12 cellular contexts compared by ENCODE assay signal in the genomic region with DNA sequence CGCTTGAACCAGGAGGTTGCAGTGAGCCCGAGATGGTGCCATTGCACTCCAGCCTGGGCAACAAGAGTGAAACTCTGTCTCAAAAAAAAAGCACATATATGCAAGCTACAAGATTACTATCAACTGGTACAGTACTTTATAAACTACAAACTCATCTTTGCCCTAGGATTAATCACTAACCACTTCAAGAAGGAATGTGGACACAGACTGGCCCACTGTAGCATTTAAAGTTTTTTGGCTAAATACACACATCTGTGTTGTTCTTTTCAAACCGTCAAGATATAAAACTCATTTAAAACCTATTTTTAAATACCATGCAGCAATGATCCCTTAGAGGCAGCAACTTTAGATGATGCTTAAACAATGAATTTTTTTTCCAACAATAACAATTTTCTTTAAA.
"Had no signal": no experiment of that assay in that cellular context is flagged by ENCODE, and none has a peak within 500 bp of the region (broad histone marks: within the 10 kb centered on the region; RNA-seq: fewer than 3 reads in every experiment).

No MANE protein-coding gene starts in this region.

- H3K4me1 Mint-ChIP-seq: activated B cell treated with CpG ODN at 0.5 μM for 24 hours, neural crest cell had no signal

- H3K27ac ChIP-seq: gastroesophageal sphincter, psoas muscle, right lobe of liver had no signal

- H3K4me3 ChIP-seq: gastroesophageal sphincter, lung, psoas muscle, right lobe of liver had no signal

- H3K4me1 ChIP-seq: gastroesophageal sphincter, psoas muscle, right lobe of liver had no signal

- H3K27ac Mint-ChIP-seq: activated B cell treated with CpG ODN at 0.5 μM for 24 hours; activated CD4-positive, alpha-beta T cell treated with anti-CD3 and anti-CD28 coated beads, Interleukin-2, amount 10 ng/mL, durations not matched to agents 24 days and 14 days; activated naive CD8-positive, alpha-beta T cell treated with anti-CD3 and anti-CD28 coated beads for 36 hours; stimulated activated naive CD8-positive, alpha-beta T cell treated with anti-CD3 and anti-CD28 coated beads, Interleukin-15, amount 100 ng/mL, for 72 hours; type B pancreatic cell had no signal

- H3K36me3 Mint-ChIP-seq: type B pancreatic cell had no signal

- H3K9me3 Mint-ChIP-seq: activated B cell treated with CpG ODN at 0.5 μM for 24 hours; activated CD4-positive, alpha-beta T cell treated with anti-CD3 and anti-CD28 coated beads, Interleukin-2, amount 10 ng/mL, durations not matched to agents 24 days and 14 days; activated naive CD8-positive, alpha-beta T cell treated with anti-CD3 and anti-CD28 coated beads for 36 hours; neural crest cell; stimulated activated naive CD8-positive, alpha-beta T cell treated with anti-CD3 and anti-CD28 coated beads, Interleukin-15, amount 100 ng/mL, for 72 hours; type B pancreatic cell had no signal

- DNase-seq: activated B cell treated with CpG ODN at 0.5 μM for 24 hours; activated CD4-positive, alpha-beta T cell treated with anti-CD3 and anti-CD28 coated beads, Interleukin-2, amount 10 ng/mL, durations not matched to agents 24 days and 14 days; activated CD8-positive, alpha-beta memory T cell treated with anti-CD3 and anti-CD28 coated beads for 24 hours; activated naive CD8-positive, alpha-beta T cell treated with anti-CD3 and anti-CD28 coated beads for 36 hours; islet precursor cell; psoas muscle; right lobe of liver; stimulated activated naive CD8-positive, alpha-beta T cell treated with anti-CD3 and anti-CD28 coated beads, Interleukin-15, amount 100 ng/mL, for 72 hours had no signal

- H3K9me3 ChIP-seq: gastroesophageal sphincter, psoas muscle, right lobe of liver had no signal

- H3K36me3 ChIP-seq: gastroesophageal sphincter, right lobe of liver had no signal

- H3K4me3 Mint-ChIP-seq: activated B cell treated with CpG ODN at 0.5 μM for 24 hours; activated CD4-positive, alpha-beta T cell treated with anti-CD3 and anti-CD28 coated beads, Interleukin-2, amount 10 ng/mL, durations not matched to agents 24 days and 14 days; activated naive CD8-positive, alpha-beta T cell treated with anti-CD3 and anti-CD28 coated beads for 36 hours; neural crest cell; stimulated activated naive CD8-positive, alpha-beta T cell treated with anti-CD3 and anti-CD28 coated beads, Interleukin-15, amount 100 ng/mL, for 72 hours; type B pancreatic cell had no signal

- H3K27me3 Mint-ChIP-seq: activated B cell treated with CpG ODN at 0.5 μM for 24 hours; activated CD4-positive, alpha-beta T cell treated with anti-CD3 and anti-CD28 coated beads, Interleukin-2, amount 10 ng/mL, durations not matched to agents 24 days and 14 days; activated naive CD8-positive, alpha-beta T cell treated with anti-CD3 and anti-CD28 coated beads for 36 hours; stimulated activated naive CD8-positive, alpha-beta T cell treated with anti-CD3 and anti-CD28 coated beads, Interleukin-15, amount 100 ng/mL, for 72 hours; type B pancreatic cell had no signal

- H3K27me3 ChIP-seq: gastroesophageal sphincter, right lobe of liver had no signal
